Comparison of ENCODE assay signal across 30 cellular contexts in genomic region chr5:180194410-180195345, GRCh38. TPM values are rescaled to one million over a fixed set of nuclear protein-coding genes. Genes with fewer than 3 reads are reported as not detected.
DNase-seq lines count a peak whose midpoint lies in the region; ATAC-seq, FAIRE-seq and TF ChIP-seq lines count a peak whose summit lies in the region.
"Had no signal": no experiment of that assay in that cellular context is flagged by ENCODE, and none has a peak within 500 bp of the region (broad histone marks: within the 10 kb centered on the region; RNA-seq: fewer than 3 reads in every experiment).

No MANE protein-coding gene starts in this region.

- WGBS in spleen, 5 donors = 80 to 93% (median 85%) methylated on average over 27 to 34 of the region's 34 CpGs

- H3K27me3 Mint-ChIP-seq in activated T-helper 17 cell treated with anti-CD3 and anti-CD28 coated beads, Interleukin-2, amount 50 U/mL, for 72 hours = peaks cover 6% of the 10 kb centered on the region
- H3K27me3 Mint-ChIP-seq: activated naive CD8-positive, alpha-beta T cell treated with anti-CD3 and anti-CD28 coated beads, Interleukin-2, amount 50 U/mL, for 24 hours had no signal

- H3K27me3 ChIP-seq in NT2/D1 (ENCODE audit: insufficient read depth, insufficient read length) (no peaks in the 10 kb centered on the region), spleen (replicated peaks in 1 of 7) (peaks cover 0 to 18% (median 0%) of the 10 kb centered on the region in 7 donors)

- H3K4me1 Mint-ChIP-seq in activated T-helper 17 cell treated with anti-CD3 and anti-CD28 coated beads, Interleukin-2, amount 50 U/mL, for 72 hours = no peaks in the 10 kb centered on the region
- H3K4me1 Mint-ChIP-seq: activated naive CD8-positive, alpha-beta T cell treated with anti-CD3 and anti-CD28 coated beads, Interleukin-2, amount 50 U/mL, for 24 hours; naive thymus-derived CD4-positive, alpha-beta T cell; stimulated activated naive B cell treated with anti-CD40 and anti-IgM and Interleukin-4, amounts not matched to agents 10 μg/mL and 1 μg/mL and 100 μg/mL, for 72 hours had no signal

- FAIRE-seq in urothelium cell line (lab: Jason Lieb, UNC) = no peak
- FAIRE-seq: endometrium, kidney had no signal

- no peak for TF ChIP-seq CTCF in spleen (IDR thresholded peaks at IDR 0.05 in 8 of 11, conservative IDR thresholded peaks at IDR 0.05 in 3 of 11)

- peak overlapping the region; percentile 21 for H3K9ac ChIP-seq in NT2/D1 (ENCODE audit: insufficient read length, low read depth)

- TF ChIP-seq POLR2A in spleen (IDR thresholded peaks at IDR 0.05) = no peak

- H3K4me3 ChIP-seq in NT2/D1 (ENCODE audit: insufficient read length, low read depth) (no peak overlapping the region), spleen (no peak overlapping the region)
- H3K4me3 ChIP-seq: esophagus muscularis mucosa had no signal

- H3K9me3 ChIP-seq in NT2/D1 (ENCODE audit: insufficient read depth, low read length) (no peaks in the 10 kb centered on the region), spleen (no peaks in the 10 kb centered on the region)
- H3K9me3 ChIP-seq: esophagus muscularis mucosa had no signal

- intact Hi-C loops in spleen (cut with DNase I; ENCODE audit: low total_unique reads) = no loop called here

- H3K36me3 ChIP-seq in NT2/D1 (ENCODE audit: insufficient read depth, insufficient read length, low read length) (no peaks in the 10 kb centered on the region), spleen (no peaks in the 10 kb centered on the region)
- H3K36me3 ChIP-seq: esophagus muscularis mucosa had no signal

- H3K27ac Mint-ChIP-seq in activated T-helper 17 cell treated with anti-CD3 and anti-CD28 coated beads, Interleukin-2, amount 50 U/mL, for 72 hours = no peak overlapping the region
- H3K27ac Mint-ChIP-seq: activated naive CD8-positive, alpha-beta T cell treated with anti-CD3 and anti-CD28 coated beads, Interleukin-2, amount 50 U/mL, for 24 hours; dendritic cell treated with granulocyte-macrophage colony-stimulating factor and Interleukin-4, amounts not matched to agents 40 ng/mL and 50 ng/mL, for 4 days; naive thymus-derived CD4-positive, alpha-beta T cell; stimulated activated naive B cell treated with anti-CD40 and anti-IgM and Interleukin-4, amounts not matched to agents 10 μg/mL and 1 μg/mL and 100 μg/mL, for 72 hours; T-helper 2 cell treated with Interferon-gamma antibody and Interleukin-4, amounts not matched to agents 5 μg/mL and 100 μg/mL, for 36 hours had no signal

- H3K9me3 Mint-ChIP-seq in activated T-helper 17 cell treated with anti-CD3 and anti-CD28 coated beads, Interleukin-2, amount 50 U/mL, for 72 hours = no peaks in the 10 kb centered on the region
- H3K9me3 Mint-ChIP-seq: activated naive CD8-positive, alpha-beta T cell treated with anti-CD3 and anti-CD28 coated beads, Interleukin-2, amount 50 U/mL, for 24 hours; activated T-cell treated with anti-CD3 and anti-CD28 coated beads, Interleukin-2, amount 50 U/mL, for 4 hours; dendritic cell treated with granulocyte-macrophage colony-stimulating factor and Interleukin-4, amounts not matched to agents 40 ng/mL and 50 ng/mL, for 4 days; stimulated activated naive B cell treated with anti-CD40 and anti-IgM and Interleukin-4, amounts not matched to agents 10 μg/mL and 1 μg/mL and 100 μg/mL, for 72 hours; T-helper 2 cell treated with Interferon-gamma antibody and Interleukin-4, amounts not matched to agents 5 μg/mL and 100 μg/mL, for 36 hours had no signal

- H3K36me3 Mint-ChIP-seq in activated T-helper 17 cell treated with anti-CD3 and anti-CD28 coated beads, Interleukin-2, amount 50 U/mL, for 72 hours (ENCODE audit: low read depth) = no peaks in the 10 kb centered on the region
- H3K36me3 Mint-ChIP-seq: stimulated activated naive B cell treated with anti-CD40 and anti-IgM and Interleukin-4, amounts not matched to agents 10 μg/mL and 1 μg/mL and 100 μg/mL, for 72 hours had no signal

- no peak for ATAC-seq in activated T-helper 17 cell treated with anti-CD3 and anti-CD28 coated beads, Interleukin-2, amount 50 U/mL, for 72 hours (replicated peaks)
- ATAC-seq in HG02852 (IDR thresholded peaks at IDR 0.05; ENCODE audit: unreplicated experiment) = no peak
- ATAC-seq: activated naive CD8-positive, alpha-beta T cell treated with anti-CD3 and anti-CD28 coated beads, Interleukin-2, amount 50 U/mL, for 24 hours; activated T-cell treated with anti-CD3 and anti-CD28 coated beads, Interleukin-2, amount 50 U/mL, for 4 hours; naive thymus-derived CD4-positive, alpha-beta T cell; stimulated activated naive B cell treated with anti-CD40 and anti-IgM and Interleukin-4, amounts not matched to agents 10 μg/mL and 1 μg/mL and 100 μg/mL, for 72 hours had no signal

- H3K27ac ChIP-seq in spleen = no peak overlapping the region
- H3K27ac ChIP-seq: 22Rv1, esophagus muscularis mucosa had no signal

- H3K4me1 ChIP-seq in NT2/D1 (ENCODE audit: insufficient read depth, insufficient read length) (no peaks in the 10 kb centered on the region), spleen (peaks cover 0 to 4% (median 0%) of the 10 kb centered on the region in 6 donors)
- H3K4me1 ChIP-seq: esophagus muscularis mucosa had no signal

- peak; percentile 29 for DNase-seq in NCI-H82 (lab: John Stamatoyannopoulos, UW)
- no peak for DNase-seq in NCI-H82 treated with DMSO at 0.1 percent for 48 hours (lab: John Stamatoyannopoulos, UW; ENCODE audit: unreplicated experiment)
- no peak for DNase-seq in NT2/D1 (ENCODE audit: low read depth, low spot score)
- DNase-seq in left kidney (ENCODE audit: low read depth, low spot score) = peak; percentile 72
- DNase-seq in spleen = peak; percentile 59
- DNase-seq in urothelium cell line (ENCODE audit: low spot score) = no peak
- DNase-seq: activated CD4-positive, alpha-beta T cell treated with anti-CD3 and anti-CD28 coated beads for 4 hours; activated naive CD8-positive, alpha-beta T cell treated with anti-CD3 and anti-CD28 coated beads, Interleukin-2, amount 50 U/mL, for 24 hours; activated T-cell treated with anti-CD3 and anti-CD28 coated beads, Interleukin-2, amount 50 U/mL, for 4 hours; Calu3; DMS79; foreskin fibroblast; GDM1; GOT3; kidney; naive thymus-derived CD4-positive, alpha-beta T cell; NCI-H1092; NCI-H187; NCI-H510A treated with DMSO at 0.1 percent for 48 hours; nucleus accumbens; stimulated activated naive B cell treated with anti-CD40 and anti-IgM and Interleukin-4, amounts not matched to agents 10 μg/mL and 1 μg/mL and 100 μg/mL, for 72 hours had no signal

- H3K4me3 Mint-ChIP-seq in activated T-helper 17 cell treated with anti-CD3 and anti-CD28 coated beads, Interleukin-2, amount 50 U/mL, for 72 hours = no peak overlapping the region
- H3K4me3 Mint-ChIP-seq: activated naive CD8-positive, alpha-beta T cell treated with anti-CD3 and anti-CD28 coated beads, Interleukin-2, amount 50 U/mL, for 24 hours; activated T-cell treated with anti-CD3 and anti-CD28 coated beads, Interleukin-2, amount 50 U/mL, for 4 hours; dendritic cell treated with granulocyte-macrophage colony-stimulating factor and Interleukin-4, amounts not matched to agents 40 ng/mL and 50 ng/mL, for 4 days; naive thymus-derived CD4-positive, alpha-beta T cell; stimulated activated naive B cell treated with anti-CD40 and anti-IgM and Interleukin-4, amounts not matched to agents 10 μg/mL and 1 μg/mL and 100 μg/mL, for 72 hours; T-helper 2 cell treated with Interferon-gamma antibody and Interleukin-4, amounts not matched to agents 5 μg/mL and 100 μg/mL, for 36 hours had no signal

RNA-seq across cellular contexts. Expression of gene RASGEF1C, which starts 14.3 kb away (rescaled TPM):
- total RNA-seq in spleen = 1 to 10 TPM in 1 of 7 donors, under 1 TPM in 1, not detected in 5; 0.17 to 1.1 TPM
- under 1 TPM in 2 of 3 donors, not detected in 1; 0.06 to 0.26 TPM for polyA plus RNA-seq in spleen
- total RNA-seq in activated T-helper 17 cell treated with anti-CD3 and anti-CD28 coated beads, Interleukin-2, amount 50 U/mL, for 72 hours = not detected
- total RNA-seq: activated CD8-positive, alpha-beta memory T cell treated with anti-CD3 and anti-CD28 coated beads for 36 hours; activated T-cell treated with anti-CD3 and anti-CD28 coated beads, Interleukin-2, amount 50 U/mL, for 4 hours; Calu3; HT-29; naive thymus-derived CD4-positive, alpha-beta T cell had no signal
- polyA plus RNA-seq: naive thymus-derived CD4-positive, alpha-beta T cell had no signal

Comparison
In these comparisons a context has a peak if more than half of its experiments do, and no peak if none do; other contexts are left out.
1. DNase-seq: peak in NCI-H82 (single experiment), left kidney (single experiment) and spleen (single experiment); none in NCI-H82 treated with DMSO at 0.1 percent for 48 hours (single experiment), NT2/D1 (single experiment) and urothelium cell line (single experiment).